Comparison of ENCODE assay signal across 29 cellular contexts in the genomic region with DNA sequence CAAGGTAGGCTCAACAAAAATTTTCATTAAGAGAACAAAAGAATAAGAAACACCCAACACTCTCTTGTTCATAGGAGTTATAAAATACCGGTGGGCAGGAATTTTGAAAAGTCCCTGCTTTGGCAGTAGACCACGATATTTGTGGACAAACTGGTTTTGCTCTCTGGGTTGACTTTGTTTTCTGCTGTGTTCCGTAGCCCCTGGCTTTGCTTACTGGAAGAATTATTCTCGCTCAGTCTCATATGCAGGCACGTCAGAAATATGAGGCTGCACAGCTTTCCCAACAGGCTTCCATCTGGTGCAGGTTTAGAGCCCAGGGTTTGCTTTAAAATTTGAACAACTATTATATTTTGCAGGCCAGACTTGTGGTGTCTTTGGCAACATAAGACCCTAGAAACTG.
"Had no signal": no experiment of that assay in that cellular context is flagged by ENCODE, and none has a peak within 500 bp of the region (broad histone marks: within the 10 kb centered on the region; RNA-seq: fewer than 3 reads in every experiment).

No MANE protein-coding gene starts in this region.

- H3K27ac Mint-ChIP-seq: activated naive CD4-positive, alpha-beta T cell treated with anti-CD3 and anti-CD28 coated beads for 36 hours; activated naive CD8-positive, alpha-beta T cell treated with anti-CD3 and anti-CD28 coated beads for 36 hours; nephron; T-cell had no signal

- H3K4me3 Mint-ChIP-seq: activated naive CD4-positive, alpha-beta T cell treated with anti-CD3 and anti-CD28 coated beads for 36 hours; activated naive CD8-positive, alpha-beta T cell treated with anti-CD3 and anti-CD28 coated beads for 36 hours; nephron; T-cell had no signal

- H3K79me2 ChIP-seq: parathyroid adenoma had no signal

- H3K36me3 Mint-ChIP-seq: activated naive CD8-positive, alpha-beta T cell treated with anti-CD3 and anti-CD28 coated beads for 36 hours; T-cell had no signal

- H2AFZ ChIP-seq: parathyroid adenoma had no signal

- H3K27ac ChIP-seq: adrenal gland, body of pancreas, cardiac muscle cell, coronary artery, dorsolateral prefrontal cortex, gastrocnemius medialis, lower lobe of right lung, parathyroid adenoma, spleen, tibial nerve, VCaP had no signal

- DNase-seq: activated CD4-positive, alpha-beta T cell treated with anti-CD3 and anti-CD28 coated beads for 48 hours; activated CD4-positive, alpha-beta T cell treated with anti-CD3 and anti-CD28 coated beads, Interleukin-2, amount 50 U/mL, for 48 hours; activated CD8-positive, alpha-beta memory T cell treated with anti-CD3 and anti-CD28 coated beads for 24 hours; activated effector memory CD4-positive, alpha-beta T cell treated with anti-CD3 and anti-CD28 coated beads, Interleukin-2, amount 50 U/mL, for 16 hours; activated naive CD4-positive, alpha-beta T cell treated with anti-CD3 and anti-CD28 coated beads for 36 hours; activated naive CD8-positive, alpha-beta T cell treated with anti-CD3 and anti-CD28 coated beads for 36 hours; adrenal gland; aorta; body of pancreas; cerebellar nuclear complex; dorsolateral prefrontal cortex; effector memory CD4-positive, alpha-beta T cell; erythroblast; gastrocnemius medialis; glutamatergic neuron; kidney; left colon; lower lobe of right lung; mesendoderm; occipital lobe; spleen; stimulated activated naive CD4-positive, alpha-beta T cell; T-cell had no signal

- H3K27me3 ChIP-seq: adrenal gland, body of pancreas, cardiac muscle cell, dorsolateral prefrontal cortex, gastrocnemius medialis, spleen, tibial nerve had no signal

- H3K36me3 ChIP-seq: adrenal gland, cardiac muscle cell, gastrocnemius medialis, lower lobe of right lung, spleen, tibial nerve had no signal

- H3K9ac ChIP-seq: parathyroid adenoma had no signal

- H3K4me1 Mint-ChIP-seq: activated naive CD8-positive, alpha-beta T cell treated with anti-CD3 and anti-CD28 coated beads for 36 hours; nephron; T-cell had no signal

- H3K27me3 Mint-ChIP-seq: activated naive CD8-positive, alpha-beta T cell treated with anti-CD3 and anti-CD28 coated beads for 36 hours; T-cell had no signal

- H3K4me1 ChIP-seq: adrenal gland, body of pancreas, gastrocnemius medialis, lower lobe of right lung, parathyroid adenoma, spleen, tibial nerve had no signal

- H3K9me3 ChIP-seq: adrenal gland, body of pancreas, gastrocnemius medialis, lower lobe of right lung, tibial nerve had no signal

- H3K4me3 ChIP-seq: adrenal gland, body of pancreas, cardiac muscle cell, coronary artery, dorsolateral prefrontal cortex, gastrocnemius medialis, lower lobe of right lung, spleen, tibial nerve had no signal
